In genomic region chr9:124264812-124265211, GRCh38 we compare ENCODE assay signal across 12 cellular contexts. TPM values are rescaled to one million over a fixed set of nuclear protein-coding genes. Genes with fewer than 3 reads are reported as not detected.
A peak's percentile ranks its signal among the peaks of the same experiment; 100 is the strongest.
DNase-seq lines count a peak whose midpoint lies in the region; ATAC-seq and TF ChIP-seq lines count a peak whose summit lies in the region.
"Had no signal": no experiment of that assay in that cellular context is flagged by ENCODE, and none has a peak within 500 bp of the region (broad histone marks: within the 10 kb centered on the region; RNA-seq: fewer than 3 reads in every experiment).

No MANE protein-coding gene starts in this region.

- H3K4me1 Mint-ChIP-seq in activated naive CD8-positive, alpha-beta T cell treated with anti-CD3 and anti-CD28 coated beads for 36 hours = peaks cover 21% of the 10 kb centered on the region

- peaks cover 46% of the 10 kb centered on the region for H3K36me3 ChIP-seq in osteoblast (ENCODE audit: insufficient read depth, low read length)
- H3K36me3 ChIP-seq in heart left ventricle = peaks cover 0 to 13% (median 0%) of the 10 kb centered on the region in 9 donors
- H3K36me3 ChIP-seq in thyroid gland = no peaks in the 10 kb centered on the region

- H3K27me3 ChIP-seq in osteoblast (ENCODE audit: insufficient read depth, low read length) (no peaks in the 10 kb centered on the region), heart left ventricle (no peaks in the 10 kb centered on the region), thyroid gland (no peaks in the 10 kb centered on the region)

- 81 to 91% (median 83%) methylated on average over 8 of the region's 8 CpGs for WGBS in heart left ventricle, 4 donors
- WGBS in thyroid gland, 2 donors = 86 to 93% methylated on average over 8 of the region's 8 CpGs

- H3K9me3 ChIP-seq in osteoblast (ENCODE audit: low read depth, low read length) (no peaks in the 10 kb centered on the region), heart left ventricle (no peaks in the 10 kb centered on the region), thyroid gland (no peaks in the 10 kb centered on the region)
- H3K9me3 ChIP-seq: HAP-1 had no signal

- H3K4me2 ChIP-seq in osteoblast (ENCODE audit: insufficient read depth, low read length) = no peak overlapping the region

- no peak overlapping the region for H3K4me3 ChIP-seq in NB4 (ENCODE audit: low read depth, low read length)
- no peak overlapping the region for H3K4me3 ChIP-seq in osteoblast (ENCODE audit: insufficient read depth, low read length)
- H3K4me3 ChIP-seq in heart left ventricle = peak overlapping the region in 1 of 12 donors; percentile 5
- H3K4me3 ChIP-seq in thyroid gland (replicated peaks in 1 of 3) = no peak overlapping the region
- H3K4me3 ChIP-seq: HAP-1 had no signal

- ATAC-seq in GM18508 (IDR thresholded peaks at IDR 0.05; ENCODE audit: insufficient read depth, unreplicated experiment) = peak; percentile 46
- ATAC-seq in HG02588 (IDR thresholded peaks at IDR 0.05; ENCODE audit: unreplicated experiment) = peak; percentile 52
- ATAC-seq in heart left ventricle = no peak
- ATAC-seq: activated naive CD8-positive, alpha-beta T cell treated with anti-CD3 and anti-CD28 coated beads, Interleukin-2, amount 50 U/mL, for 24 hours had no signal

- TF ChIP-seq POLR2A in NB4 (IDR thresholded peaks at IDR 0.05; ENCODE audit: extremely low read depth, insufficient read length) (no peak), heart left ventricle (IDR thresholded peaks at IDR 0.05) (no peak), thyroid gland (IDR thresholded peaks at IDR 0.05) (no peak)

- H2AFZ ChIP-seq in osteoblast (ENCODE audit: low read length) = no peak overlapping the region

- peaks cover 98% of the 10 kb centered on the region for H3K79me2 ChIP-seq in osteoblast (ENCODE audit: insufficient read depth, low read length)

- intact Hi-C loops in heart left ventricle (cut with DNase I) (loop anchor here in 1 of 10 donors (10.0 kb wide), 1 partner anchor 50 kb away; no protein-coding TSS in a partner anchor), thyroid gland (cut with DNase I) (no loop called here)

- H3K4me3 Mint-ChIP-seq in activated naive CD8-positive, alpha-beta T cell treated with anti-CD3 and anti-CD28 coated beads for 36 hours = no peak overlapping the region
- H3K4me3 Mint-ChIP-seq: activated naive CD8-positive, alpha-beta T cell treated with anti-CD3 and anti-CD28 coated beads, Interleukin-2, amount 50 U/mL, for 24 hours had no signal

- H3K27ac ChIP-seq in osteoblast (ENCODE audit: low read depth, low read length) = peak overlapping the region; percentile 99
- no peak overlapping the region for H3K27ac ChIP-seq in heart left ventricle
- H3K27ac ChIP-seq in thyroid gland = no peak overlapping the region

- H3K4me1 ChIP-seq in osteoblast (ENCODE audit: insufficient read depth, low read length) (peaks cover 82% of the 10 kb centered on the region), heart left ventricle (peaks cover 0 to 87% (median 45%) of the 10 kb centered on the region in 12 donors), thyroid gland (peaks cover 16 to 49% of the 10 kb centered on the region in 2 donors)

- H3K9me3 Mint-ChIP-seq in activated naive CD8-positive, alpha-beta T cell treated with anti-CD3 and anti-CD28 coated beads for 36 hours = no peaks in the 10 kb centered on the region
- H3K9me3 Mint-ChIP-seq: activated naive CD8-positive, alpha-beta T cell treated with anti-CD3 and anti-CD28 coated beads, Interleukin-2, amount 50 U/mL, for 24 hours had no signal

- H3K27ac Mint-ChIP-seq in activated naive CD8-positive, alpha-beta T cell treated with anti-CD3 and anti-CD28 coated beads for 36 hours = no peak overlapping the region
- H3K27ac Mint-ChIP-seq: activated naive CD8-positive, alpha-beta T cell treated with anti-CD3 and anti-CD28 coated beads, Interleukin-2, amount 50 U/mL, for 24 hours had no signal

- peaks cover 19% of the 10 kb centered on the region for H4K20me1 ChIP-seq in osteoblast (ENCODE audit: insufficient read depth, low read length)

- TF ChIP-seq CTCF in NB4 (IDR thresholded peaks at IDR 0.05; ENCODE audit: low read depth, low read length) = no peak
- TF ChIP-seq CTCF in osteoblast (IDR thresholded peaks at IDR 0.05; ENCODE audit: extremely low read depth, low read depth, low read length) = no peak
- TF ChIP-seq CTCF in heart left ventricle (IDR thresholded peaks at IDR 0.05) = no peak
- TF ChIP-seq CTCF in thyroid gland (IDR thresholded peaks at IDR 0.05) = no peak

- DNase-seq in NB4 (ENCODE audit: low read depth) (peak; percentile 42), osteoblast (ENCODE audit: insufficient read length, low spot score, missing footprints) (peak; percentile 30), heart left ventricle (no peak), thyroid gland (no peak), occipital lobe (lab: John Stamatoyannopoulos, UW) (no peak)
- no peak for DNase-seq in activated naive CD8-positive, alpha-beta T cell treated with anti-CD3 and anti-CD28 coated beads for 36 hours
- DNase-seq: activated naive CD8-positive, alpha-beta T cell treated with anti-CD3 and anti-CD28 coated beads, Interleukin-2, amount 50 U/mL, for 24 hours; Right ventricle myocardium superior; stimulated activated CD4-positive, alpha-beta T cell treated with anti-CD3 and anti-CD28 coated beads, Interleukin-15, amount 100 ng/mL, for 24 hours had no signal

- H3K36me3 Mint-ChIP-seq in activated naive CD8-positive, alpha-beta T cell treated with anti-CD3 and anti-CD28 coated beads for 36 hours = peaks cover 2% of the 10 kb centered on the region

- peaks cover 41% of the 10 kb centered on the region for H3K27me3 Mint-ChIP-seq in activated naive CD8-positive, alpha-beta T cell treated with anti-CD3 and anti-CD28 coated beads for 36 hours

RNA-seq across cellular contexts. Expression of gene NEK6, which starts 7.1 kb away (rescaled TPM):
- 128 and 130 TPM in 2 replicates for total RNA-seq in osteoblast
- 10 to 100 TPM; 18.8 to 19.4 TPM for total RNA-seq in activated naive CD8-positive, alpha-beta T cell treated with anti-CD3 and anti-CD28 coated beads for 36 hours
- 10 to 100 TPM in 2 of 9 donors, 1 to 10 TPM in 7; 5.0 to 42.4 (median 6.8) TPM for total RNA-seq in heart left ventricle
- polyA plus RNA-seq in heart left ventricle = 1 to 10 TPM; 1.8 to 4.0 TPM
- total RNA-seq in thyroid gland = 10 to 100 TPM; 10.7 to 12.8 (median 11.0) TPM
- total RNA-seq in occipital lobe = 26.2 TPM

Comparison
In these comparisons a context has a peak if more than half of its experiments do, and no peak if none do; other contexts are left out.
1. ATAC-seq: peak in GM18508 (single experiment) and HG02588 (single experiment); none in heart left ventricle (0 of 4).
2. DNase-seq: peak in NB4 (single experiment) and osteoblast (single experiment); none in activated naive CD8-positive, alpha-beta T cell treated with anti-CD3 and anti-CD28 coated beads for 36 hours (single experiment), heart left ventricle (0 of 5), thyroid gland (0 of 2) and occipital lobe (single experiment).